1 cellular context compared by ENCODE assay signal in genomic region chr4:140793291-140793690, GRCh38.
TF ChIP-seq lines count a peak whose summit lies in the region.

No MANE protein-coding gene starts in this region.

TF ChIP-seq in H1, 55 proteins besides CTCF, POLR2A, EP300 and RAD21 (continued from another document):
- no peak for TF ChIP-seq BACH1 (IDR thresholded peaks at IDR 0.05; ENCODE audit: low read length)
- no peak for TF ChIP-seq RXRA (IDR thresholded peaks at IDR 0.05; ENCODE audit: insufficient read depth, low read depth, low read length)
- no peak for TF ChIP-seq TAF1 (IDR thresholded peaks at IDR 0.05; ENCODE audit: low read depth, low read length)
- TF ChIP-seq GABPA (IDR thresholded peaks at IDR 0.05; ENCODE audit: borderline replicate concordance, insufficient read depth, low read length): no peak
